25 cellular contexts compared by ENCODE assay signal in genomic region chr3:104198136-104198535, GRCh38.
DNase-seq lines count a peak whose midpoint lies in the region; ATAC-seq, FAIRE-seq and TF ChIP-seq lines count a peak whose summit lies in the region.
"Had no signal": no experiment of that assay in that cellular context is flagged by ENCODE, and none has a peak within 500 bp of the region (broad histone marks: within the 10 kb centered on the region; RNA-seq: fewer than 3 reads in every experiment).

No MANE protein-coding gene starts in this region.

- H3K79me1 ChIP-seq in neuronal stem cell (ENCODE audit: low read depth, low read length), result no peaks in the 10 kb centered on the region

- H2BK120ac ChIP-seq in neuronal stem cell (ENCODE audit: low read depth, low read length), result no peak overlapping the region

- no peak overlapping the region for H3K4me2 ChIP-seq in neuronal stem cell (ENCODE audit: insufficient read depth, low read length, poor library complexity, severe bottlenecking)
- H3K4me2 ChIP-seq: KMS-11 had no signal

- H2AK5ac ChIP-seq in neuronal stem cell (ENCODE audit: low read depth, low read length), result no peak overlapping the region

- no peak for TF ChIP-seq CTCF in kidney (IDR thresholded peaks at IDR 0.05; ENCODE audit: borderline replicate concordance, extremely low read depth, insufficient read depth)

- no peak overlapping the region for H2AFZ ChIP-seq in neuronal stem cell (ENCODE audit: low read length)

- H3K27me3 ChIP-seq in adipocyte (replicated peaks; ENCODE audit: control insufficient read depth, insufficient read depth, low read length), result no peaks in the 10 kb centered on the region
- H3K27me3 ChIP-seq in neuronal stem cell (ENCODE audit: control insufficient read depth in 3 of 3, insufficient read depth in 3 of 3, low read depth in 1 of 3, low read length in 3 of 3), result no peaks in the 10 kb centered on the region
- H3K27me3 ChIP-seq: spleen, transverse colon had no signal

- WGBS in neuronal stem cell (ENCODE audit: extremely low coverage in 2 of 2, insufficient read length in 2 of 2, insufficient replicate concordance in 1 of 2), 2 donors, result no CpG with 5 or more reads among the region's 2 CpGs

- H3K27ac ChIP-seq in neuronal stem cell (replicated peaks; ENCODE audit: low read length) (no peak overlapping the region), kidney (ENCODE audit: low read depth in 2 of 2, low read length in 2 of 2) (no peak overlapping the region)
- H3K27ac ChIP-seq: KMS-11, spleen, transverse colon had no signal

- intact Hi-C loops in kidney (cut with DNase I), result no loop called here

- H3K4ac ChIP-seq in neuronal stem cell (ENCODE audit: low read length), result no peak overlapping the region

- H3K4me3 ChIP-seq in adipocyte (ENCODE audit: low read length) (no peak overlapping the region), neuronal stem cell (ENCODE audit: low read length in 2 of 2) (no peak overlapping the region), kidney (ENCODE audit: low read length in 2 of 2) (no peak overlapping the region)
- H3K4me3 ChIP-seq: spleen, transverse colon had no signal

- DNase-seq in DMS 273 treated with DMSO at 0.1 percent for 48 hours (lab: John Stamatoyannopoulos, UW) (peak; percentile 54), NCI-H226 (peak; percentile 35), adipocyte (ENCODE audit: low read depth) (peak; percentile 50), left kidney (ENCODE audit: low read depth, low spot score) (peak; percentile 8), neuronal stem cell (ENCODE audit: low spot score) (no peak), kidney (no peak)
- DNase-seq: activated CD4-positive, alpha-beta T cell treated with anti-CD3 and anti-CD28 coated beads for 36 hours; activated effector memory CD4-positive, alpha-beta T cell treated with anti-CD3 and anti-CD28 coated beads, Interleukin-2, amount 50 U/mL, for 16 hours; Calu3; effector CD8-positive, alpha-beta T cell; erythroblast; foreskin fibroblast; HCEC 1CT; left cardiac atrium; mammary epithelial cell; NCI-H1436; NCI-H2081 treated with DMSO at 0.1 percent for 48 hours; NCI-H510A treated with DMSO at 0.1 percent for 48 hours; right cardiac atrium; spleen; stimulated activated CD4-positive, alpha-beta T cell treated with anti-CD3 and anti-CD28 coated beads, Interleukin-2, amount 100 ng/mL, for 48 hours; transverse colon had no signal

- no peak overlapping the region for H4K8ac ChIP-seq in neuronal stem cell (ENCODE audit: low read depth, low read length)

- no peak for FAIRE-seq in kidney (lab: Jason Lieb, UNC)
- FAIRE-seq: GM12891 had no signal

- ATAC-seq in HG02870 (IDR thresholded peaks at IDR 0.05; ENCODE audit: unreplicated experiment), result no peak
- ATAC-seq: activated CD4-positive, alpha-beta T cell treated with anti-CD3 and anti-CD28 coated beads for 36 hours; left cardiac atrium; right cardiac atrium had no signal

- no peak overlapping the region for H3K18ac ChIP-seq in neuronal stem cell (ENCODE audit: low read length)

- H3K23ac ChIP-seq in neuronal stem cell (ENCODE audit: low read depth, low read length, poor library complexity), result no peak overlapping the region

- no peak overlapping the region for H2BK15ac ChIP-seq in neuronal stem cell (ENCODE audit: low read length)

- H3K14ac ChIP-seq in neuronal stem cell (ENCODE audit: low read length), result no peak overlapping the region

- H3K9ac ChIP-seq in adipocyte (ENCODE audit: low read length) (no peak overlapping the region), neuronal stem cell (ENCODE audit: low read depth, low read length, poor library complexity) (no peak overlapping the region), kidney (ENCODE audit: low read length in 2 of 2) (no peak overlapping the region)
- H3K9ac ChIP-seq: KMS-11 had no signal

- no peak overlapping the region for H2BK12ac ChIP-seq in neuronal stem cell (ENCODE audit: low read length)

- H3K9me3 ChIP-seq in adipocyte (ENCODE audit: control insufficient read depth, low read length), result no peaks in the 10 kb centered on the region
- no peaks in the 10 kb centered on the region for H3K9me3 ChIP-seq in neuronal stem cell (replicated peaks in 1 of 2; ENCODE audit: control insufficient read depth in 2 of 2, insufficient read depth in 1 of 2, low read depth in 1 of 2, low read length in 2 of 2)
- H3K9me3 ChIP-seq in kidney (ENCODE audit: control insufficient read depth in 1 of 2, low read length in 2 of 2), result no peaks in the 10 kb centered on the region
- H3K9me3 ChIP-seq: spleen, transverse colon had no signal

- H4K91ac ChIP-seq in neuronal stem cell (ENCODE audit: low read depth, low read length, poor library complexity), result no peak overlapping the region

- H3K36me3 ChIP-seq in adipocyte (ENCODE audit: control insufficient read depth, insufficient read depth, low read length, severe bottlenecking) (no peaks in the 10 kb centered on the region), neuronal stem cell (replicated peaks in 1 of 2; ENCODE audit: control insufficient read depth in 2 of 2, insufficient read depth in 2 of 2, low read length in 2 of 2) (no peaks in the 10 kb centered on the region), kidney (ENCODE audit: control insufficient read depth in 1 of 2, insufficient read depth in 2 of 2, low read length in 2 of 2) (no peaks in the 10 kb centered on the region)
- H3K36me3 ChIP-seq: spleen, transverse colon had no signal

- H2BK5ac ChIP-seq in neuronal stem cell (ENCODE audit: low read length), result no peak overlapping the region

- H3K4me1 ChIP-seq in adipocyte (ENCODE audit: control insufficient read depth, insufficient read depth, low read length) (no peaks in the 10 kb centered on the region), neuronal stem cell (ENCODE audit: control insufficient read depth in 2 of 2, insufficient read depth in 1 of 2, low read depth in 1 of 2, low read length in 2 of 2) (no peaks in the 10 kb centered on the region), kidney (ENCODE audit: control insufficient read depth in 1 of 2, insufficient read depth in 1 of 2, low read depth in 1 of 2, low read length in 2 of 2) (no peaks in the 10 kb centered on the region)
- H3K4me1 ChIP-seq: spleen, transverse colon had no signal

Comparison
In these comparisons a context has a peak if more than half of its experiments do, and no peak if none do; other contexts are left out.
1. DNase-seq: peak in DMS 273 treated with DMSO at 0.1 percent for 48 hours (single experiment), NCI-H226 (single experiment), adipocyte (single experiment) and left kidney (single experiment); none in neuronal stem cell (single experiment) and kidney (single experiment).